8 cellular contexts compared by ENCODE assay signal in genomic region chr15:48794697-48795134, GRCh38. TPM values are rescaled to one million over a fixed set of nuclear protein-coding genes. Genes with fewer than 3 reads are reported as not detected.
DNase-seq lines count a peak whose midpoint lies in the region; ATAC-seq, FAIRE-seq and TF ChIP-seq lines count a peak whose summit lies in the region.

No MANE protein-coding gene starts in this region.

- TF ChIP-seq POLR2A in lower leg skin (IDR thresholded peaks at IDR 0.05): no peak
- no peak for TF ChIP-seq POLR2A in suprapubic skin (IDR thresholded peaks at IDR 0.05)

- POLR2A ChIA-PET in Panc1 (lab: Charles Lee): no interaction called here

- H3K27ac ChIP-seq in Panc1 (ENCODE audit: low read length) (0 out of 2 replicates have a peak overlapping the region, but pooled peaks have one; percentile 6), suprapubic skin (no peak overlapping the region)

- TF ChIP-seq CTCF in Panc1 (IDR thresholded peaks at IDR 0.05) (no peak), lower leg skin (IDR thresholded peaks at IDR 0.05) (no peak), suprapubic skin (IDR thresholded peaks at IDR 0.05) (no peak)

- DNase-seq in Panc1 (ENCODE audit: low read depth, low spot score): no peak
- peak; percentile 40 for DNase-seq in glomerular visceral epithelial cell (ENCODE audit: extremely low spot score)
- DNase-seq in lower leg skin (ENCODE audit: low spot score in 2 of 2): no peak
- DNase-seq in urothelium cell line (ENCODE audit: low spot score): no peak
- DNase-seq in suprapubic skin (ENCODE audit: low spot score in 2 of 2): no peak
- DNase-seq in retina: no peak

- WGBS in lower leg skin, 2 donors: 83 to 89% methylated on average over 2 of the region's 2 CpGs
- 74% methylated on average over 2 of the region's 2 CpGs for WGBS in suprapubic skin

- in situ Hi-C loops in Panc1 (cut with HindIII; ENCODE audit: low pct_unique_long_range_greater_than_20kb, low sequenced_read_pairs): no loop called here

- H3K9me3 ChIP-seq in Panc1 (ENCODE audit: control insufficient read depth, insufficient read depth, low read depth, low read length): no peaks in the 10 kb centered on the region
- H3K9me3 ChIP-seq in suprapubic skin: no peaks in the 10 kb centered on the region

- H3K4me1 ChIP-seq in Panc1 (ENCODE audit: control insufficient read depth, insufficient read depth, low read length): no peaks in the 10 kb centered on the region
- H3K4me1 ChIP-seq in suprapubic skin: no peaks in the 10 kb centered on the region

- CTCF ChIA-PET in Panc1 (lab: Charles Lee): no interaction called here

- H3K4me3 ChIP-seq in Panc1 (ENCODE audit: low read depth in 2 of 2, low read length in 2 of 2): no peak overlapping the region
- no peak overlapping the region for H3K4me3 ChIP-seq in lower leg skin (ENCODE audit: low read depth, poor library complexity, severe bottlenecking)
- no peak overlapping the region for H3K4me3 ChIP-seq in suprapubic skin

- intact Hi-C loops in Panc1 (cut with micrococcal nuclease; ENCODE audit: unreplicated experiment) (no loop called here), lower leg skin (cut with DNase I; ENCODE audit: low total_unique reads) (no loop called here)

- FAIRE-seq in urothelium cell line (lab: Jason Lieb, UNC): no peak

- no TSS peak for BruUV-seq in Panc1 (replicated peaks; lab: Mats Ljungman, UMichigan)

- ATAC-seq in GM19035 (IDR thresholded peaks at IDR 0.05; ENCODE audit: unreplicated experiment) (peak; percentile 97), HG02798 (IDR thresholded peaks at IDR 0.05; ENCODE audit: poor library complexity, unreplicated experiment) (peak; percentile 93), Panc1 (no peak)

- no peak for TF ChIP-seq EP300 in suprapubic skin (IDR thresholded peaks at IDR 0.05)

- H3K36me3 ChIP-seq in Panc1 (ENCODE audit: control insufficient read depth, insufficient read depth, low read length) (peaks cover 8% of the 10 kb centered on the region; the same call in 1 of the 2 replicates), suprapubic skin (no peaks in the 10 kb centered on the region)

- H3K27me3 ChIP-seq in Panc1 (ENCODE audit: control insufficient read depth, insufficient read depth, low read length): no peaks in the 10 kb centered on the region
- H3K27me3 ChIP-seq in suprapubic skin: no peaks in the 10 kb centered on the region

RNA-seq across cellular contexts. Expression of gene CEP152, which starts 16.2 kb away (rescaled TPM):
- total RNA-seq in Panc1 (2021; ENCODE audit: unreplicated experiment) (13.9 TPM), lower leg skin (1 to 10 TPM; 2.5 to 4.9 (median 3.5) TPM), suprapubic skin (1 to 10 TPM; 4.0 to 7.1 (median 6.3) TPM)
- polyA plus RNA-seq in Panc1 (2012; ENCODE audit: insufficient read length): 2.2 TPM
